15 cellular contexts compared by ENCODE assay signal in genomic region chr7:48428091-48428710, GRCh38.
"Had no signal": no experiment of that assay in that cellular context is flagged by ENCODE, and none has a peak within 500 bp of the region (broad histone marks: within the 10 kb centered on the region; RNA-seq: fewer than 3 reads in every experiment).

No MANE protein-coding gene starts in this region.

- H3K4me1 Mint-ChIP-seq: neural crest cell had no signal

- ATAC-seq: activated CD8-positive, alpha-beta T cell treated with anti-CD3 and anti-CD28 coated beads, Interleukin-2, amount 10 ng/mL, durations not matched to agents 7 days and 5 days; heart right ventricle; left ventricle myocardium superior; pancreas; WTC11 had no signal

- H3K4me3 ChIP-seq: ascending aorta, colonic mucosa, heart right ventricle, pancreas had no signal

- H3K4me1 ChIP-seq: ascending aorta, heart right ventricle, pancreas had no signal

- H3K4me3 Mint-ChIP-seq: activated CD8-positive, alpha-beta T cell treated with anti-CD3 and anti-CD28 coated beads, Interleukin-2, amount 10 ng/mL, durations not matched to agents 7 days and 5 days; neural crest cell; type B pancreatic cell; WTC11 had no signal

- H3K36me3 Mint-ChIP-seq: type B pancreatic cell had no signal

- DNase-seq: activated CD4-positive, alpha-beta T cell treated with anti-CD3 and anti-CD28 coated beads for 48 hours; activated CD8-positive, alpha-beta memory T cell treated with anti-CD3 and anti-CD28 coated beads, Interleukin-2, amount 50 U/mL, for 48 hours; activated CD8-positive, alpha-beta T cell treated with anti-CD3 and anti-CD28 coated beads, Interleukin-2, amount 10 ng/mL, durations not matched to agents 7 days and 5 days; colonic mucosa; foreskin melanocyte; heart right ventricle; left ventricle myocardium superior; pancreas; stimulated activated CD4-positive, alpha-beta T cell treated with anti-CD3 and anti-CD28 coated beads, Interleukin-12 subunit alpha, Interleukin-12 subunit beta, amount 100 ng/mL, for 4 hours; stimulated activated naive CD4-positive, alpha-beta T cell; substantia nigra had no signal

- H3K9me3 Mint-ChIP-seq: neural crest cell, type B pancreatic cell had no signal

- H3K27me3 ChIP-seq: ascending aorta, colonic mucosa, heart right ventricle, pancreas had no signal

- H3K27ac ChIP-seq: ascending aorta, colonic mucosa, heart right ventricle, pancreas had no signal

- H3K36me3 ChIP-seq: ascending aorta, colonic mucosa, heart right ventricle, pancreas had no signal

- H3K9me3 ChIP-seq: ascending aorta, colonic mucosa, heart right ventricle, pancreas had no signal

- H3K27ac Mint-ChIP-seq: activated CD8-positive, alpha-beta T cell treated with anti-CD3 and anti-CD28 coated beads, Interleukin-2, amount 10 ng/mL, durations not matched to agents 7 days and 5 days; type B pancreatic cell; WTC11 had no signal

- H3K27me3 Mint-ChIP-seq: type B pancreatic cell had no signal
